ENCODE assay signal across 24 cellular contexts in genomic region chr3:13362551-13362950, GRCh38. TPM values are rescaled to one million over a fixed set of nuclear protein-coding genes. Genes with fewer than 3 reads are reported as not detected.
DNase-seq lines count a peak whose midpoint lies in the region; ATAC-seq, FAIRE-seq and TF ChIP-seq lines count a peak whose summit lies in the region.
"Had no signal": no experiment of that assay in that cellular context is flagged by ENCODE, and none has a peak within 500 bp of the region (broad histone marks: within the 10 kb centered on the region; RNA-seq: fewer than 3 reads in every experiment).

No MANE protein-coding gene starts in this region.

- H3K27ac ChIP-seq in right cardiac atrium (ENCODE audit: low read length): no peak overlapping the region
- no peak overlapping the region for H3K27ac ChIP-seq in GM23338 (ENCODE audit: low read depth)
- no peak overlapping the region for H3K27ac ChIP-seq in pancreas
- H3K27ac ChIP-seq in prostate gland: no peak overlapping the region
- H3K27ac ChIP-seq: left lung, transverse colon, VCaP had no signal

- ATAC-seq in Right ventricle myocardium inferior: no peak
- no peak for ATAC-seq in right cardiac atrium
- no peak for ATAC-seq in GM23338
- no peak for ATAC-seq in activated naive CD8-positive, alpha-beta T cell treated with anti-CD3 and anti-CD28 coated beads, Interleukin-2, amount 10 ng/mL, durations not matched to agents 7 days and 5 days (ENCODE audit: low read depth)
- ATAC-seq in HG02763 (IDR thresholded peaks at IDR 0.05; ENCODE audit: unreplicated experiment): no peak
- no peak for ATAC-seq in pancreas
- ATAC-seq: esophagus mucosa, left lung had no signal

- no peak overlapping the region for H3K4me2 ChIP-seq in GM23338

- H4K20me1 ChIP-seq in GM23338 (replicated peaks; ENCODE audit: insufficient read depth): no peaks in the 10 kb centered on the region

- peaks cover 24% of the 10 kb centered on the region for H3K4me1 Mint-ChIP-seq in GM23338
- H3K4me1 Mint-ChIP-seq in activated naive CD8-positive, alpha-beta T cell treated with anti-CD3 and anti-CD28 coated beads, Interleukin-2, amount 10 ng/mL, durations not matched to agents 7 days and 5 days: peaks cover 16% of the 10 kb centered on the region

- H3K27me3 Mint-ChIP-seq in GM23338 (ENCODE audit: insufficient read depth, low read depth, poor library complexity): peaks cover 9% of the 10 kb centered on the region
- no peaks in the 10 kb centered on the region for H3K27me3 Mint-ChIP-seq in activated naive CD8-positive, alpha-beta T cell treated with anti-CD3 and anti-CD28 coated beads, Interleukin-2, amount 10 ng/mL, durations not matched to agents 7 days and 5 days
- H3K27me3 Mint-ChIP-seq: brain had no signal

- no peaks in the 10 kb centered on the region for H3K9me2 ChIP-seq in GM23338 (ENCODE audit: insufficient read depth)

- H3K4me3 ChIP-seq in right cardiac atrium (ENCODE audit: low read length) (no peak overlapping the region), GM23338 (no peak overlapping the region), pancreas (no peak overlapping the region), prostate gland (no peak overlapping the region)
- H3K4me3 ChIP-seq: left lung, transverse colon had no signal

- no peak overlapping the region for H2AFZ ChIP-seq in GM23338

- no peak for TF ChIP-seq POLR2A in prostate gland (IDR thresholded peaks at IDR 0.05)

- peaks cover 65% of the 10 kb centered on the region for H3K36me3 Mint-ChIP-seq in GM23338 (ENCODE audit: low read depth)
- H3K36me3 Mint-ChIP-seq in activated naive CD8-positive, alpha-beta T cell treated with anti-CD3 and anti-CD28 coated beads, Interleukin-2, amount 10 ng/mL, durations not matched to agents 7 days and 5 days: peaks cover 25% of the 10 kb centered on the region

- H3K27ac Mint-ChIP-seq in GM23338: peak overlapping the region; percentile 62
- peak overlapping the region; percentile 72 for H3K27ac Mint-ChIP-seq in activated naive CD8-positive, alpha-beta T cell treated with anti-CD3 and anti-CD28 coated beads, Interleukin-2, amount 10 ng/mL, durations not matched to agents 7 days and 5 days

- H3K27me3 ChIP-seq in right cardiac atrium (ENCODE audit: control insufficient read depth, insufficient read depth): no peaks in the 10 kb centered on the region
- no peaks in the 10 kb centered on the region for H3K27me3 ChIP-seq in GM23338 (ENCODE audit: insufficient read depth)
- H3K27me3 ChIP-seq in pancreas: no peaks in the 10 kb centered on the region
- no peaks in the 10 kb centered on the region for H3K27me3 ChIP-seq in prostate gland (replicated peaks; ENCODE audit: insufficient read depth)
- H3K27me3 ChIP-seq: left lung, transverse colon had no signal

- H3K9me3 Mint-ChIP-seq in GM23338: no peaks in the 10 kb centered on the region; the same call in 2 of the 3 replicates
- H3K9me3 Mint-ChIP-seq in activated naive CD8-positive, alpha-beta T cell treated with anti-CD3 and anti-CD28 coated beads, Interleukin-2, amount 10 ng/mL, durations not matched to agents 7 days and 5 days: no peaks in the 10 kb centered on the region
- H3K9me3 Mint-ChIP-seq: brain had no signal

- intact Hi-C loops in Right ventricle myocardium inferior (cut with DNase I) (no loop called here), right cardiac atrium (cut with DNase I) (no loop called here), pancreas (cut with DNase I) (no loop called here), prostate gland (cut with DNase I) (no loop called here)

- 91% methylated on average over 8 of the region's 8 CpGs for WGBS in right cardiac atrium
- 94 to 98% methylated on average over 8 of the region's 8 CpGs for WGBS in pancreas, 2 donors
- 94% methylated on average over 8 of the region's 8 CpGs for WGBS in prostate gland

- H3F3A ChIP-seq in GM23338 (replicated peaks; ENCODE audit: low read depth): no peaks in the 10 kb centered on the region; the same call in 1 of the 2 replicates

- H3K4me3 Mint-ChIP-seq in GM23338: no peak overlapping the region
- no peak overlapping the region for H3K4me3 Mint-ChIP-seq in activated naive CD8-positive, alpha-beta T cell treated with anti-CD3 and anti-CD28 coated beads, Interleukin-2, amount 10 ng/mL, durations not matched to agents 7 days and 5 days
- H3K4me3 Mint-ChIP-seq: brain had no signal

- H3K4me1 ChIP-seq in right cardiac atrium (ENCODE audit: control insufficient read depth, insufficient read depth, low read length) (no peaks in the 10 kb centered on the region), GM23338 (ENCODE audit: insufficient read depth) (peaks cover 14% of the 10 kb centered on the region), pancreas (no peaks in the 10 kb centered on the region), prostate gland (replicated peaks) (no peaks in the 10 kb centered on the region)
- H3K4me1 ChIP-seq: left lung, transverse colon had no signal

- DNase-seq in Right ventricle myocardium inferior (ENCODE audit: missing footprints) (peak; percentile 67), right cardiac atrium (no peak), GM23338 (ENCODE audit: low spot score) (no peak), pancreas (no peak), prostate gland (ENCODE audit: low spot score) (no peak)
- DNase-seq in activated naive CD8-positive, alpha-beta T cell treated with anti-CD3 and anti-CD28 coated beads, Interleukin-2, amount 10 ng/mL, durations not matched to agents 7 days and 5 days: no peak
- DNase-seq: activated effector memory CD4-positive, alpha-beta T cell treated with Interleukin-2 at 50 U/mL for 16 hours; amniotic stem cell; C1 segment of cervical spinal cord; dermis blood vessel endothelial cell; GOT3; head of caudate nucleus; mesenchymal stem cell; Right ventricle myocardium superior; stimulated activated CD4-positive, alpha-beta T cell treated with anti-CD3 and anti-CD28 coated beads, Interleukin-4, amount 100 ng/mL, for 24 hours; T-helper 9 cell; transverse colon had no signal

- POLR2A ChIA-PET in activated naive CD8-positive, alpha-beta T cell treated with anti-CD3 and anti-CD28 coated beads, Interleukin-2, amount 10 ng/mL, durations not matched to agents 7 days and 5 days (lab: Charles Lee): no interaction called here

- peaks cover 11% of the 10 kb centered on the region; the same call in 1 of the 2 replicates for H3K36me3 ChIP-seq in GM23338 (ENCODE audit: insufficient read depth)
- peaks cover 0 to 30% (median 0%) of the 10 kb centered on the region in 3 donors for H3K36me3 ChIP-seq in pancreas
- peaks cover 0 to 4% of the 10 kb centered on the region in 2 donors for H3K36me3 ChIP-seq in prostate gland
- H3K36me3 ChIP-seq: transverse colon had no signal

- no peaks in the 10 kb centered on the region for H3K9me3 ChIP-seq in right cardiac atrium (ENCODE audit: control insufficient read depth, low read length)
- no peaks in the 10 kb centered on the region for H3K9me3 ChIP-seq in pancreas
- H3K9me3 ChIP-seq in prostate gland: no peaks in the 10 kb centered on the region
- H3K9me3 ChIP-seq: left lung, transverse colon had no signal

- TF ChIP-seq CTCF in GM23338 (conservative IDR thresholded peaks at IDR 0.05; ENCODE audit: low read depth in 2 of 2) (no peak), pancreas (IDR thresholded peaks at IDR 0.05) (no peak), prostate gland (IDR thresholded peaks at IDR 0.05) (no peak)

- no peaks in the 10 kb centered on the region for H3K79me2 ChIP-seq in GM23338 (replicated peaks; ENCODE audit: insufficient read depth)

- no peak for FAIRE-seq in pancreas (lab: Jason Lieb, UNC)
- FAIRE-seq: islet of Langerhans had no signal

TF ChIP-seq in GM23338, 12 proteins besides CTCF, POLR2A, EP300 and RAD21 (continues in another document):
- TF ChIP-seq STAT1 (IDR thresholded peaks at IDR 0.05; ENCODE audit: unreplicated experiment): no peak
- TF ChIP-seq EZH2phosphoT487 (IDR thresholded peaks at IDR 0.05; ENCODE audit: unreplicated experiment): no peak
- no peak for TF ChIP-seq REST (IDR thresholded peaks at IDR 0.05; ENCODE audit: unreplicated experiment)
- TF ChIP-seq ZNF331 (CRISPR knock-in tag; IDR thresholded peaks at IDR 0.05; ENCODE audit: low read depth): no peak
- TF ChIP-seq ZNF114 (CRISPR knock-in tag; IDR thresholded peaks at IDR 0.05): no peak
- TF ChIP-seq CREB1 (CRISPR knock-in tag; IDR thresholded peaks at IDR 0.05; ENCODE audit: low read depth): no peak
- no peak for TF ChIP-seq EZH2 (IDR thresholded peaks at IDR 0.05; ENCODE audit: low read depth, unreplicated experiment)
- TF ChIP-seq NANOG (IDR thresholded peaks at IDR 0.05; ENCODE audit: borderline replicate concordance): no peak

RNA-seq across cellular contexts. Expression of gene NUP210, which starts 57.6 kb away (rescaled TPM):
- total RNA-seq in Right ventricle myocardium inferior (3.5 TPM), right cardiac atrium (1 to 10 TPM; 2.4 to 5.9 (median 4.4) TPM), pancreas (10 to 100 TPM in 2 of 6 donors, 1 to 10 TPM in 4; 7.6 to 12.5 (median 8.9) TPM), prostate gland (10 to 100 TPM; 10.6 to 31.2 TPM)
- polyA plus RNA-seq in right cardiac atrium (2.0 TPM), GM23338 (2016; fragmentation: Nextera tagmentation; extraction: Ambion mirVana) (13.8 and 14.1 TPM in 2 replicates), pancreas (10 to 100 TPM; 10.9 to 12.4 TPM)
- 72.7 and 73.9 TPM in 2 replicates for total RNA-seq in GM23338 (2014; rRNA removed; shearing (Covaris generic))
- total RNA-seq in activated naive CD8-positive, alpha-beta T cell treated with anti-CD3 and anti-CD28 coated beads, Interleukin-2, amount 10 ng/mL, durations not matched to agents 7 days and 5 days: 100 to 1,000 TPM; 163 to 170 TPM
- total RNA-seq: fibroblast of villous mesenchyme had no signal
